Comparison of ENCODE assay signal across 9 cellular contexts in genomic region chr6:131029661-131030297, GRCh38. TPM values are rescaled to one million over a fixed set of nuclear protein-coding genes. Genes with fewer than 3 reads are reported as not detected.
DNase-seq lines count a peak whose midpoint lies in the region; ATAC-seq and TF ChIP-seq lines count a peak whose summit lies in the region.
"Had no signal": no experiment of that assay in that cellular context is flagged by ENCODE, and none has a peak within 500 bp of the region (broad histone marks: within the 10 kb centered on the region; RNA-seq: fewer than 3 reads in every experiment).

No MANE protein-coding gene starts in this region.

- DNase-seq in SJSA1 (ENCODE audit: low read depth in 1 of 2, low spot score in 2 of 2) (peak in 1 of 2 experiments; percentile 58), mesenchymal stem cell (peak; percentile 61), SHP77 (lab: John Stamatoyannopoulos, UW) (no peak), cerebellum (ENCODE audit: low spot score) (no peak), H4 (ENCODE audit: low spot score) (no peak), SK-N-SH (no peak)

- H3K27me3 ChIP-seq in SJSA1 (replicated peaks), result no peaks in the 10 kb centered on the region
- no peaks in the 10 kb centered on the region for H3K27me3 ChIP-seq in mesenchymal stem cell (ENCODE audit: control insufficient read depth in 1 of 2, insufficient read depth in 1 of 2, low read length in 2 of 2)
- H3K27me3 ChIP-seq in SK-N-SH (ENCODE audit: insufficient read depth), result no peaks in the 10 kb centered on the region; the same call in 1 of the 2 replicates

- no peak overlapping the region for H3K14ac ChIP-seq in mesenchymal stem cell (ENCODE audit: low read length in 2 of 2)

- H2BK12ac ChIP-seq in mesenchymal stem cell (ENCODE audit: low read length in 2 of 2), result no peak overlapping the region

- POLR2A ChIA-PET in SK-N-SH (lab: Yijun Ruan, JAX), result no interaction called here

- H3K27ac ChIP-seq in SJSA1, result peak overlapping the region; percentile 31; the same call in 1 of the 2 replicates
- peak overlapping the region; percentile 77 for H3K27ac ChIP-seq in mesenchymal stem cell (ENCODE audit: low read length, poor library complexity, severe bottlenecking)
- no peak overlapping the region for H3K27ac ChIP-seq in SK-N-SH (ENCODE audit: low read depth in 2 of 2, low read length in 1 of 2)
- H3K27ac ChIP-seq: HL-60 had no signal

- H2AFZ ChIP-seq in mesenchymal stem cell (ENCODE audit: low read depth, low read length) (no peak overlapping the region), SK-N-SH (ENCODE audit: low read depth) (no peak overlapping the region)

- H3K9ac ChIP-seq in mesenchymal stem cell (ENCODE audit: low read length), result no peak overlapping the region
- H3K9ac ChIP-seq in SK-N-SH, result no peak overlapping the region

- H4K20me1 ChIP-seq in SK-N-SH (ENCODE audit: insufficient read depth), result no peaks in the 10 kb centered on the region

- TF ChIP-seq EP300 in SK-N-SH (IDR thresholded peaks at IDR 0.05; ENCODE audit: borderline replicate concordance in 1 of 2, low read depth in 1 of 2, low read length in 1 of 2), result no peak

- H2BK5ac ChIP-seq in mesenchymal stem cell (ENCODE audit: low read depth, low read length, poor library complexity, severe bottlenecking), result peak overlapping the region; percentile 44

- H3K4me2 ChIP-seq in mesenchymal stem cell (ENCODE audit: low read length, poor library complexity, severe bottlenecking) (peak overlapping the region; percentile 33), SK-N-SH (no peak overlapping the region)

- H3K79me1 ChIP-seq in mesenchymal stem cell (replicated peaks; ENCODE audit: low read length, poor library complexity, severe bottlenecking), result peaks cover 22% of the 10 kb centered on the region

- H3K36me3 ChIP-seq in SJSA1, result no peaks in the 10 kb centered on the region; the same call in 1 of the 2 replicates
- H3K36me3 ChIP-seq in mesenchymal stem cell (ENCODE audit: control insufficient read depth in 1 of 2, insufficient read depth in 2 of 2, low read depth in 1 of 2, low read length in 2 of 2), result no peaks in the 10 kb centered on the region
- no peaks in the 10 kb centered on the region for H3K36me3 ChIP-seq in SK-N-SH (replicated peaks in 1 of 2; ENCODE audit: control insufficient read depth in 1 of 2, insufficient read depth in 2 of 2, low read length in 1 of 2)

- 51% methylated on average over 6 of the region's 6 CpGs for WGBS in mesenchymal stem cell
- 2% methylated on average over 6 of the region's 6 CpGs for WGBS in SK-N-SH (ENCODE audit: low lambda C conversion rate)

- peak overlapping the region; percentile 75 for H4K8ac ChIP-seq in mesenchymal stem cell (ENCODE audit: low read length)

- H2AK5ac ChIP-seq in mesenchymal stem cell (ENCODE audit: low read length, severe bottlenecking), result peak overlapping the region; percentile 39

- H3K23ac ChIP-seq in mesenchymal stem cell (ENCODE audit: low read length in 2 of 2), result no peak overlapping the region

- H3K9me2 ChIP-seq in SK-N-SH, result no peaks in the 10 kb centered on the region

- H2BK120ac ChIP-seq in mesenchymal stem cell (ENCODE audit: low read depth, low read length), result no peak overlapping the region

- H3K4me3 ChIP-seq in SJSA1 (no peak overlapping the region), mesenchymal stem cell (ENCODE audit: insufficient read depth in 1 of 2, low read depth in 1 of 2, low read length in 2 of 2) (no peak overlapping the region), SK-N-SH (ENCODE audit: low read depth in 2 of 2, low read length in 1 of 2) (no peak overlapping the region)

- H3K4me1 ChIP-seq in SJSA1 (replicated peaks) (peaks cover 56% of the 10 kb centered on the region), mesenchymal stem cell (ENCODE audit: control insufficient read depth, insufficient read depth, low read depth, low read length) (peaks cover 7% of the 10 kb centered on the region), SK-N-SH (ENCODE audit: control insufficient read depth in 1 of 2, insufficient read depth in 2 of 2, low read depth in 1 of 2, low read length in 1 of 2) (peaks cover 0 to 8% of the 10 kb centered on the region in 2 experiments; a peak in 1 of 4 replicates)

- peak; percentile 97 for ATAC-seq in GM18517 (IDR thresholded peaks at IDR 0.05; ENCODE audit: unreplicated experiment)
- ATAC-seq in HG02623 (IDR thresholded peaks at IDR 0.05; ENCODE audit: unreplicated experiment), result peak; percentile 96

- H3K18ac ChIP-seq in mesenchymal stem cell (ENCODE audit: low read depth in 1 of 2, low read length in 2 of 2), result peak overlapping the region; percentile 14 to 73

- H3F3A ChIP-seq in SK-N-SH (replicated peaks; ENCODE audit: insufficient read depth), result no peaks in the 10 kb centered on the region

- TF ChIP-seq RAD21 in SK-N-SH (IDR thresholded peaks at IDR 0.05; ENCODE audit: low read length), result no peak

- H3K4ac ChIP-seq in mesenchymal stem cell (ENCODE audit: low read depth in 1 of 2, low read length in 2 of 2), result peak overlapping the region; percentile 51 to 80

- TF ChIP-seq CTCF in SK-N-SH (IDR thresholded peaks at IDR 0.05), result no peak

- H3K9me3 ChIP-seq in SJSA1 (replicated peaks) (no peaks in the 10 kb centered on the region), mesenchymal stem cell (ENCODE audit: control insufficient read depth, low read length) (no peaks in the 10 kb centered on the region), SK-N-SH (no peaks in the 10 kb centered on the region)

- H2BK15ac ChIP-seq in mesenchymal stem cell (ENCODE audit: low read depth, poor library complexity, severe bottlenecking), result no peak overlapping the region

- H4K91ac ChIP-seq in mesenchymal stem cell (ENCODE audit: low read length), result no peak overlapping the region

- CTCF ChIA-PET in SK-N-SH (lab: Yijun Ruan, JAX), result no interaction called here

- H3K79me2 ChIP-seq in SK-N-SH (ENCODE audit: insufficient read depth), result no peaks in the 10 kb centered on the region

TF ChIP-seq in SK-N-SH, 30 proteins besides CTCF, POLR2A, EP300 and RAD21 (continues in another document):
- TF ChIP-seq MXI1 (IDR thresholded peaks at IDR 0.05; ENCODE audit: low read depth, low read length) (no peak), RCOR1 (IDR thresholded peaks at IDR 0.05; ENCODE audit: low read length) (no peak), MEF2A (IDR thresholded peaks at IDR 0.05; ENCODE audit: borderline replicate concordance, low read depth) (no peak), USF1 (IDR thresholded peaks at IDR 0.05; ENCODE audit: borderline replicate concordance, low read depth) (no peak), TCF12 (IDR thresholded peaks at IDR 0.05) (no peak), FOSL2 (IDR thresholded peaks at IDR 0.05; ENCODE audit: borderline replicate concordance, low read depth) (no peak), EZH2phosphoT487 (IDR thresholded peaks at IDR 0.05; ENCODE audit: borderline replicate concordance, low read depth) (no peak), TAF1 (IDR thresholded peaks at IDR 0.05; ENCODE audit: borderline replicate concordance, low read depth, low read length) (no peak), PBX3 (IDR thresholded peaks at IDR 0.05) (no peak), SMC3 (IDR thresholded peaks at IDR 0.05; ENCODE audit: low read depth, low read length) (no peak), GABPA (IDR thresholded peaks at IDR 0.05; ENCODE audit: low read depth) (no peak), TEAD4 (IDR thresholded peaks at IDR 0.05; ENCODE audit: borderline replicate concordance, insufficient read depth) (no peak), MAX (IDR thresholded peaks at IDR 0.05; ENCODE audit: low read depth) (no peak), USF2 (IDR thresholded peaks at IDR 0.05; ENCODE audit: borderline replicate concordance, low read depth, low read length) (no peak), GATA2 (CRISPR knock-in tag; IDR thresholded peaks at IDR 0.05) (no peak), CHD2 (IDR thresholded peaks at IDR 0.05; ENCODE audit: low read length, partially characterized antibody) (no peak), RXRA (IDR thresholded peaks at IDR 0.05; ENCODE audit: borderline replicate concordance, low read depth) (no peak), YY1 (IDR thresholded peaks at IDR 0.05; ENCODE audit: low read depth) (no peak)

RNA-seq across cellular contexts. Expression of gene EPB41L2, which starts 33.3 kb away (rescaled TPM):
- 73.6 and 76.9 TPM in 2 replicates for total RNA-seq in SJSA1 (2014; rRNA removed; shearing (Covaris generic))
- polyA plus RNA-seq in mesenchymal stem cell (2013, experiment 1 of 2), result 50.3 TPM
- 49.4 TPM for polyA plus RNA-seq in mesenchymal stem cell (2013, experiment 2 of 2)
- total RNA-seq in cerebellum, result 45.4 TPM
- 3.3 and 7.7 TPM in 2 replicates for total RNA-seq in H4 (2014; rRNA removed; shearing (Covaris generic))
- polyA plus RNA-seq in SK-N-SH (2012; rRNA removed), result 1.4 and 1.9 TPM in 2 replicates
- polyA plus RNA-seq in SK-N-SH (2012; cell fraction: cytosol; rRNA removed), result 1.5 and 1.9 TPM in 2 replicates
- polyA plus RNA-seq in SK-N-SH (2012; cell fraction: nucleus; rRNA removed), result 2.3 and 4.1 TPM in 2 replicates

Comparison
In these comparisons a context has a peak if more than half of its experiments do, and no peak if none do; other contexts are left out.
1. H3K27ac ChIP-seq: peak in SJSA1 (single experiment) and mesenchymal stem cell (single experiment); none in SK-N-SH (0 of 2).